In genomic region chr6:36577298-36577697, GRCh38 we compare ENCODE assay signal across 10 cellular contexts. TPM values are rescaled to one million over a fixed set of nuclear protein-coding genes. Genes with fewer than 3 reads are reported as not detected.
DNase-seq lines count a peak whose midpoint lies in the region; TF ChIP-seq lines count a peak whose summit lies in the region.
"Had no signal": no experiment of that assay in that cellular context is flagged by ENCODE, and none has a peak within 500 bp of the region (broad histone marks: within the 10 kb centered on the region; RNA-seq: fewer than 3 reads in every experiment).

No MANE protein-coding gene starts in this region.

- CTCF ChIA-PET in SK-N-SH (lab: Yijun Ruan, JAX) = no interaction called here

- H3K36me3 ChIP-seq in SK-N-SH (replicated peaks in 1 of 2; ENCODE audit: control insufficient read depth in 1 of 2, insufficient read depth in 2 of 2, low read length in 1 of 2) (no peaks in the 10 kb centered on the region), prostate gland (no peaks in the 10 kb centered on the region)

- H4K20me1 ChIP-seq in SK-N-SH (ENCODE audit: insufficient read depth) = no peaks in the 10 kb centered on the region

- H3K27me3 Mint-ChIP-seq in T-helper 2 cell treated with Interferon-gamma antibody and Interleukin-4, amounts not matched to agents 5 μg/mL and 100 μg/mL, for 36 hours (ENCODE audit: low read depth) = no peaks in the 10 kb centered on the region

- peaks cover 2% of the 10 kb centered on the region for H3K4me1 Mint-ChIP-seq in T-helper 2 cell treated with Interferon-gamma antibody and Interleukin-4, amounts not matched to agents 5 μg/mL and 100 μg/mL, for 36 hours (ENCODE audit: low read depth)

- no peaks in the 10 kb centered on the region for H3F3A ChIP-seq in SK-N-SH (replicated peaks; ENCODE audit: insufficient read depth)

- H3K27ac Mint-ChIP-seq in T-helper 2 cell treated with Interferon-gamma antibody and Interleukin-4, amounts not matched to agents 5 μg/mL and 100 μg/mL, for 36 hours = no peak overlapping the region

- peak overlapping the region; percentile 56; the same call in 1 of the 2 replicates for H2AFZ ChIP-seq in SK-N-SH (ENCODE audit: low read depth)

- H3K4me1 ChIP-seq in SK-N-SH (ENCODE audit: control insufficient read depth in 1 of 2, insufficient read depth in 2 of 2, low read depth in 1 of 2, low read length in 1 of 2) = peaks cover 0 to 3% of the 10 kb centered on the region in 2 experiments; a peak in 1 of 4 replicates
- H3K4me1 ChIP-seq in prostate gland (replicated peaks) = no peaks in the 10 kb centered on the region

- TF ChIP-seq CTCF in SK-N-SH (IDR thresholded peaks at IDR 0.05) = no peak
- no peak for TF ChIP-seq CTCF in fibroblast of mammary gland (conservative IDR thresholded peaks at IDR 0.05; ENCODE audit: control insufficient read depth, insufficient read depth, low read depth, low read length)
- no peak for TF ChIP-seq CTCF in prostate gland (IDR thresholded peaks at IDR 0.05)

- intact Hi-C loops in prostate gland (cut with DNase I) = no loop called here

- H3K4me3 ChIP-seq in SK-N-SH (ENCODE audit: low read depth in 2 of 2, low read length in 1 of 2) = no peak overlapping the region
- H3K4me3 ChIP-seq in fibroblast of mammary gland (ENCODE audit: control insufficient read depth, low read depth, low read length) = no peak overlapping the region
- H3K4me3 ChIP-seq in prostate gland = no peak overlapping the region

- H3K36me3 Mint-ChIP-seq in T-helper 2 cell treated with Interferon-gamma antibody and Interleukin-4, amounts not matched to agents 5 μg/mL and 100 μg/mL, for 36 hours (ENCODE audit: low read depth) = no peaks in the 10 kb centered on the region

- no peak for TF ChIP-seq RAD21 in SK-N-SH (IDR thresholded peaks at IDR 0.05; ENCODE audit: low read length)

- WGBS in SK-N-SH (ENCODE audit: low lambda C conversion rate) = 48% methylated on average over 2 of the region's 2 CpGs
- 23% methylated on average over 2 of the region's 2 CpGs for WGBS in prostate gland

- no peaks in the 10 kb centered on the region for H3K9me2 ChIP-seq in SK-N-SH

- TF ChIP-seq EP300 in SK-N-SH (IDR thresholded peaks at IDR 0.05; ENCODE audit: borderline replicate concordance in 1 of 2, low read depth in 1 of 2, low read length in 1 of 2) = no peak

- POLR2A ChIA-PET in SK-N-SH (lab: Yijun Ruan, JAX) = no interaction called here

- no peak for TF ChIP-seq POLR2A in prostate gland (IDR thresholded peaks at IDR 0.05)

- H3K9me3 ChIP-seq in SK-N-SH (no peaks in the 10 kb centered on the region), prostate gland (no peaks in the 10 kb centered on the region)

- H3K9ac ChIP-seq in SK-N-SH = no peak overlapping the region

- no peaks in the 10 kb centered on the region for H3K27me3 ChIP-seq in SK-N-SH (ENCODE audit: insufficient read depth)
- no peaks in the 10 kb centered on the region for H3K27me3 ChIP-seq in prostate gland (replicated peaks; ENCODE audit: insufficient read depth)

- DNase-seq in GM03348 (ENCODE audit: low spot score) (peak; percentile 91), SK-N-SH (no peak), fibroblast of mammary gland (ENCODE audit: low read depth) (peak; percentile 59), prostate gland (ENCODE audit: low spot score) (peak; percentile 10), NCI-H524 (lab: John Stamatoyannopoulos, UW) (no peak), globus pallidus (ENCODE audit: low spot score) (no peak), SKM-1 treated with dmso at 0.1 percent for 144 hours (lab: John Stamatoyannopoulos, UW; ENCODE audit: unreplicated experiment) (no peak)
- DNase-seq in T-helper 2 cell treated with Interferon-gamma antibody and Interleukin-4, amounts not matched to agents 5 μg/mL and 100 μg/mL, for 36 hours (ENCODE audit: low spot score) = no peak
- DNase-seq: effector memory CD4-positive, alpha-beta T cell; NCI-H187 had no signal

- H3K79me2 ChIP-seq in SK-N-SH (ENCODE audit: insufficient read depth) = no peaks in the 10 kb centered on the region

- H3K27ac ChIP-seq in SK-N-SH (ENCODE audit: low read depth in 2 of 2, low read length in 1 of 2) = no peak overlapping the region
- H3K27ac ChIP-seq in prostate gland = no peak overlapping the region

- H3K4me3 Mint-ChIP-seq in T-helper 2 cell treated with Interferon-gamma antibody and Interleukin-4, amounts not matched to agents 5 μg/mL and 100 μg/mL, for 36 hours = no peak overlapping the region

- H3K4me2 ChIP-seq in SK-N-SH = no peak overlapping the region

- H3K9me3 Mint-ChIP-seq in T-helper 2 cell treated with Interferon-gamma antibody and Interleukin-4, amounts not matched to agents 5 μg/mL and 100 μg/mL, for 36 hours = peaks cover 4% of the 10 kb centered on the region

TF ChIP-seq in SK-N-SH, 30 proteins besides CTCF, POLR2A, EP300 and RAD21:
- TF ChIP-seq, protein P1, sequence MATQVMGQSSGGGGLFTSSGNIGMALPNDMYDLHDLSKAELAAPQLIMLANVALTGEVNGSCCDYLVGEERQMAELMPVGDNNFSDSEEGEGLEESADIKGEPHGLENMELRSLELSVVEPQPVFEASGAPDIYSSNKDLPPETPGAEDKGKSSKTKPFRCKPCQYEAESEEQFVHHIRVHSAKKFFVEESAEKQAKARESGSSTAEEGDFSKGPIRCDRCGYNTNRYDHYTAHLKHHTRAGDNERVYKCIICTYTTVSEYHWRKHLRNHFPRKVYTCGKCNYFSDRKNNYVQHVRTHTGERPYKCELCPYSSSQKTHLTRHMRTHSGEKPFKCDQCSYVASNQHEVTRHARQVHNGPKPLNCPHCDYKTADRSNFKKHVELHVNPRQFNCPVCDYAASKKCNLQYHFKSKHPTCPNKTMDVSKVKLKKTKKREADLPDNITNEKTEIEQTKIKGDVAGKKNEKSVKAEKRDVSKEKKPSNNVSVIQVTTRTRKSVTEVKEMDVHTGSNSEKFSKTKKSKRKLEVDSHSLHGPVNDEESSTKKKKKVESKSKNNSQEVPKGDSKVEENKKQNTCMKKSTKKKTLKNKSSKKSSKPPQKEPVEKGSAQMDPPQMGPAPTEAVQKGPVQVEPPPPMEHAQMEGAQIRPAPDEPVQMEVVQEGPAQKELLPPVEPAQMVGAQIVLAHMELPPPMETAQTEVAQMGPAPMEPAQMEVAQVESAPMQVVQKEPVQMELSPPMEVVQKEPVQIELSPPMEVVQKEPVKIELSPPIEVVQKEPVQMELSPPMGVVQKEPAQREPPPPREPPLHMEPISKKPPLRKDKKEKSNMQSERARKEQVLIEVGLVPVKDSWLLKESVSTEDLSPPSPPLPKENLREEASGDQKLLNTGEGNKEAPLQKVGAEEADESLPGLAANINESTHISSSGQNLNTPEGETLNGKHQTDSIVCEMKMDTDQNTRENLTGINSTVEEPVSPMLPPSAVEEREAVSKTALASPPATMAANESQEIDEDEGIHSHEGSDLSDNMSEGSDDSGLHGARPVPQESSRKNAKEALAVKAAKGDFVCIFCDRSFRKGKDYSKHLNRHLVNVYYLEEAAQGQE (IDR thresholded peaks at IDR 0.05; ENCODE audit: low read depth, low read length) = no peak
- TF ChIP-seq ELF1 (IDR thresholded peaks at IDR 0.05) (no peak), YY1 (IDR thresholded peaks at IDR 0.05; ENCODE audit: low read depth) (no peak)
- TF ChIP-seq, protein P2, sequence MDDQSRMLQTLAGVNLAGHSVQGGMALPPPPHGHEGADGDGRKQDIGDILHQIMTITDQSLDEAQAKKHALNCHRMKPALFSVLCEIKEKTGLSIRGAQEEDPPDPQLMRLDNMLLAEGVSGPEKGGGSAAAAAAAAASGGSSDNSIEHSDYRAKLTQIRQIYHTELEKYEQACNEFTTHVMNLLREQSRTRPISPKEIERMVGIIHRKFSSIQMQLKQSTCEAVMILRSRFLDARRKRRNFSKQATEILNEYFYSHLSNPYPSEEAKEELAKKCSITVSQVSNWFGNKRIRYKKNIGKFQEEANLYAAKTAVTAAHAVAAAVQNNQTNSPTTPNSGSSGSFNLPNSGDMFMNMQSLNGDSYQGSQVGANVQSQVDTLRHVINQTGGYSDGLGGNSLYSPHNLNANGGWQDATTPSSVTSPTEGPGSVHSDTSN (IDR thresholded peaks at IDR 0.05) = peak; percentile 23; the same call in 1 of the 2 replicates

RNA-seq across cellular contexts. Expression of gene SRSF3, which starts 16.9 kb away (rescaled TPM):
- polyA plus RNA-seq in SK-N-SH (2012; rRNA removed) = 330 and 351 TPM in 2 replicates
- 405 and 473 TPM in 2 replicates for polyA plus RNA-seq in SK-N-SH (2012; cell fraction: cytosol; rRNA removed)
- 242 and 281 TPM in 2 replicates for polyA plus RNA-seq in SK-N-SH (2012; cell fraction: nucleus; rRNA removed)
- total RNA-seq in prostate gland = 100 to 1,000 TPM; 111 to 153 TPM

RNA-seq across cellular contexts. Expression of gene STK38, which starts 30.0 kb away (rescaled TPM):
- polyA plus RNA-seq in SK-N-SH (2012; rRNA removed) = 10.2 and 12.0 TPM in 2 replicates
- 11.0 and 11.9 TPM in 2 replicates for polyA plus RNA-seq in SK-N-SH (2012; cell fraction: cytosol; rRNA removed)
- 13.5 and 27.9 TPM in 2 replicates for polyA plus RNA-seq in SK-N-SH (2012; cell fraction: nucleus; rRNA removed)
- 10 to 100 TPM; 16.5 to 17.7 TPM for total RNA-seq in prostate gland

Comparison
In these comparisons a context has a peak if more than half of its experiments do, and no peak if none do; other contexts are left out.
1. DNase-seq: peak in GM03348 (single experiment), fibroblast of mammary gland (single experiment) and prostate gland (single experiment); none in SK-N-SH (single experiment), NCI-H524 (0 of 2), globus pallidus (single experiment), T-helper 2 cell treated with Interferon-gamma antibody and Interleukin-4, amounts not matched to agents 5 μg/mL and 100 μg/mL, for 36 hours (single experiment) and SKM-1 treated with dmso at 0.1 percent for 144 hours (single experiment).